24 cellular contexts compared by ENCODE assay signal in genomic region chr11:70597751-70598377, GRCh38.
"Had no signal": no experiment of that assay in that cellular context is flagged by ENCODE, and none has a peak within 500 bp of the region (broad histone marks: within the 10 kb centered on the region; RNA-seq: fewer than 3 reads in every experiment).

No MANE protein-coding gene starts in this region.

- H3K9me3 Mint-ChIP-seq: memory B cell; naive B cell; natural killer cell treated with Interleukin-12 subunit alpha and Interleukin-12 subunit beta and Interleukin-15 and Interleukin-18, amount 100 ng/mL, for 72 hours; type B pancreatic cell had no signal

- H3K79me2 ChIP-seq: parathyroid adenoma had no signal

- H2AFZ ChIP-seq: parathyroid adenoma had no signal

- ATAC-seq: gastrocnemius medialis, left lobe of liver, mucosa of descending colon, right lobe of liver had no signal

- H3K36me3 Mint-ChIP-seq: memory B cell; naive B cell; natural killer cell treated with Interleukin-12 subunit alpha and Interleukin-12 subunit beta and Interleukin-15 and Interleukin-18, amount 100 ng/mL, for 72 hours; type B pancreatic cell had no signal

- H3K27ac Mint-ChIP-seq: memory B cell; naive B cell; natural killer cell treated with Interleukin-12 subunit alpha and Interleukin-12 subunit beta and Interleukin-15 and Interleukin-18, amount 100 ng/mL, for 72 hours; progenitor cell of endocrine pancreas; type B pancreatic cell had no signal

- H3K27me3 ChIP-seq: gastrocnemius medialis, right lobe of liver, stomach had no signal

- H3K36me3 ChIP-seq: gastrocnemius medialis, neutrophil, right lobe of liver, stomach, tibial artery had no signal

- H3K4me3 Mint-ChIP-seq: memory B cell; naive B cell; natural killer cell treated with Interleukin-12 subunit alpha and Interleukin-12 subunit beta and Interleukin-15 and Interleukin-18, amount 100 ng/mL, for 72 hours; type B pancreatic cell had no signal

- H3K9me3 ChIP-seq: gastrocnemius medialis, mucosa of descending colon, neutrophil, right lobe of liver, stomach, tibial artery had no signal

- H3K4me2 ChIP-seq: smooth muscle cell had no signal

- H3K4me3 ChIP-seq: gastrocnemius medialis, lung, mucosa of descending colon, right lobe of liver, smooth muscle cell, stomach, tibial artery had no signal

- H3K4me1 ChIP-seq: parathyroid adenoma, right lobe of liver, tibial artery had no signal

- H3K27ac ChIP-seq: gastrocnemius medialis, neutrophil, parathyroid adenoma, right lobe of liver, stomach, tibial artery had no signal

- H3K27me3 Mint-ChIP-seq: progenitor cell of endocrine pancreas, type B pancreatic cell had no signal

- DNase-seq: cerebellar nuclear complex; cortex of kidney; effector CD4-positive, alpha-beta T cell; gastrocnemius medialis; head of caudate nucleus; naive B cell; right lobe of liver; stimulated activated CD4-positive, alpha-beta T cell treated with anti-CD3 and anti-CD28 coated beads, Interleukin-12 subunit alpha, Interleukin-12 subunit beta, amount 100 ng/mL, for 4 hours; stimulated activated CD4-positive, alpha-beta T cell treated with anti-CD3 and anti-CD28 coated beads, Interleukin-1b, Interleukin-23, amount 100 ng/mL, for 48 hours; stimulated activated CD4-positive, alpha-beta T cell treated with anti-CD3 and anti-CD28 coated beads, Interleukin-4, amount 100 ng/mL, for 1 hour; stimulated activated CD8-positive, alpha-beta memory T cell treated with anti-CD3 and anti-CD28 coated beads, Interleukin-4, amount 100 ng/mL, for 48 hours; stimulated activated naive CD4-positive, alpha-beta T cell; stomach; tibial artery had no signal

- H3K4me1 Mint-ChIP-seq: memory B cell, naive B cell had no signal
